17 cellular contexts compared by ENCODE assay signal in the genomic region with DNA sequence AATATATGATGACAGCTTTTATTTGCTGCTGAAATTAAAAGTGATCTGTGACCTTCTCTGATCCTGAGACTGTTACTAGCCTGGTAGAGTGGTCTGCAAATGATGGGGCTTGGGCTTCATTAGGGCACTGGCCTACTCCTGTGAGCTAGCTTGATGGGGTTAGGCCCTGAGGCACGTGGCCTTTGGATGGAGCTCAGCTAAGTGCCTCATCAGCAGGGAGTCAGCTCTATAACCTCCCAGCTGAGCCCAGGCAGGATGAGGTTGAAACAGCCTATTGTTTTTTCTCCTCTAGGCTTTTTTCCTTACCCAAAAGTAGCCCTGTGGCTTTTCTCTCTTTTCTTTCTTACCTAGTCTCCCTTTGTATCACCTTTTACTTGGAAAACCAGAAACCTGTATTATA.
DNase-seq lines count a peak whose midpoint lies in the region; ATAC-seq, FAIRE-seq and TF ChIP-seq lines count a peak whose summit lies in the region.
"Had no signal": no experiment of that assay in that cellular context is flagged by ENCODE, and none has a peak within 500 bp of the region (broad histone marks: within the 10 kb centered on the region; RNA-seq: fewer than 3 reads in every experiment).

No MANE protein-coding gene starts in this region.

- H3K4me1 ChIP-seq in GM23338 (ENCODE audit: insufficient read depth), result no peaks in the 10 kb centered on the region
- peaks cover 87% of the 10 kb centered on the region for H3K4me1 ChIP-seq in OCI-LY1 (ENCODE audit: insufficient read depth, low read length, severe bottlenecking)
- H3K4me1 ChIP-seq in astrocyte (ENCODE audit: insufficient read depth, low read length), result peaks cover 2% of the 10 kb centered on the region
- H3K4me1 ChIP-seq in neutrophil (ENCODE audit: control insufficient read depth in 1 of 2, insufficient read depth in 1 of 2, low read depth in 1 of 2, low read length in 1 of 2), result peaks cover 40 to 48% of the 10 kb centered on the region in 2 experiments
- H3K4me1 ChIP-seq: A549, BE2C had no signal

- H3K4me2 ChIP-seq in GM23338, result no peak overlapping the region
- peak overlapping the region; percentile 37; the same call in 1 of the 2 replicates for H3K4me2 ChIP-seq in OCI-LY1 (ENCODE audit: low read length)
- H3K4me2 ChIP-seq in astrocyte (ENCODE audit: low read length), result no peak overlapping the region
- H3K4me2 ChIP-seq: A549 had no signal

- no peaks in the 10 kb centered on the region for H3K9me3 ChIP-seq in OCI-LY1 (ENCODE audit: low read length)
- H3K9me3 ChIP-seq in astrocyte (ENCODE audit: insufficient read depth, low read depth, low read length), result no peaks in the 10 kb centered on the region
- H3K9me3 ChIP-seq in neutrophil, result no peaks in the 10 kb centered on the region
- H3K9me3 ChIP-seq: A549, BE2C had no signal

- H4K20me1 ChIP-seq in GM23338 (replicated peaks; ENCODE audit: insufficient read depth) (no peaks in the 10 kb centered on the region), OCI-LY1 (ENCODE audit: insufficient read depth, low read length) (no peaks in the 10 kb centered on the region), astrocyte (ENCODE audit: insufficient read depth, low read length) (no peaks in the 10 kb centered on the region)

- no peaks in the 10 kb centered on the region for H3K36me3 ChIP-seq in GM23338 (ENCODE audit: insufficient read depth)
- H3K36me3 ChIP-seq in OCI-LY1 (ENCODE audit: insufficient read depth, low read length), result no peaks in the 10 kb centered on the region
- H3K36me3 ChIP-seq in astrocyte (ENCODE audit: insufficient read depth, low read length), result no peaks in the 10 kb centered on the region
- H3K36me3 ChIP-seq in neutrophil, result no peaks in the 10 kb centered on the region
- H3K36me3 ChIP-seq: BE2C had no signal

- H3K27ac ChIP-seq in GM23338 (ENCODE audit: low read depth) (no peak overlapping the region), OCI-LY1 (ENCODE audit: low read depth, low read length, poor library complexity, severe bottlenecking) (peak overlapping the region; percentile 83), astrocyte (ENCODE audit: low read depth, low read length) (no peak overlapping the region), neutrophil (peak overlapping the region; percentile 70)
- H3K27ac ChIP-seq: A549 had no signal

- H3K4me3 Mint-ChIP-seq in GM23338, result no peak overlapping the region
- H3K4me3 Mint-ChIP-seq in astrocyte (ENCODE audit: unreplicated experiment), result no peak overlapping the region
- H3K4me3 Mint-ChIP-seq: CD4-positive, CD25-positive, alpha-beta regulatory T cell had no signal

- H3K4me1 Mint-ChIP-seq in GM23338 (peaks cover 8% of the 10 kb centered on the region; the same call in 2 of the 3 replicates), astrocyte (ENCODE audit: low read depth, unreplicated experiment) (peaks cover 17% of the 10 kb centered on the region)
- H3K4me1 Mint-ChIP-seq: CD4-positive, CD25-positive, alpha-beta regulatory T cell had no signal

- H3K79me2 ChIP-seq in GM23338 (replicated peaks; ENCODE audit: insufficient read depth), result no peaks in the 10 kb centered on the region
- peaks cover 7% of the 10 kb centered on the region; the same call in 1 of the 2 replicates for H3K79me2 ChIP-seq in OCI-LY1 (ENCODE audit: insufficient read depth, low read length)
- no peaks in the 10 kb centered on the region for H3K79me2 ChIP-seq in astrocyte (ENCODE audit: insufficient read depth, low read length)

- FAIRE-seq in astrocyte (lab: Jason Lieb, UNC), result peak; percentile 83
- FAIRE-seq: GM12878, GM18507, H54 had no signal

- H3K27ac Mint-ChIP-seq in GM23338, result no peak overlapping the region
- no peak overlapping the region for H3K27ac Mint-ChIP-seq in astrocyte (ENCODE audit: unreplicated experiment)

- H3K9ac ChIP-seq in OCI-LY1 (ENCODE audit: low read length), result no peak overlapping the region; the same call in 1 of the 2 replicates
- no peak overlapping the region for H3K9ac ChIP-seq in astrocyte (ENCODE audit: low read length)

- H3F3A ChIP-seq in GM23338 (replicated peaks; ENCODE audit: low read depth), result no peaks in the 10 kb centered on the region
- no peaks in the 10 kb centered on the region for H3F3A ChIP-seq in OCI-LY1 (ENCODE audit: insufficient read depth, low read length)

- H3K27me3 ChIP-seq in GM23338 (ENCODE audit: insufficient read depth), result no peaks in the 10 kb centered on the region
- H3K27me3 ChIP-seq in OCI-LY1 (ENCODE audit: insufficient read depth, low read length), result no peaks in the 10 kb centered on the region
- no peaks in the 10 kb centered on the region for H3K27me3 ChIP-seq in astrocyte (ENCODE audit: insufficient read depth, low read length)
- H3K27me3 ChIP-seq in neutrophil, result no peaks in the 10 kb centered on the region
- H3K27me3 ChIP-seq: BE2C had no signal

- H2AFZ ChIP-seq in GM23338 (no peak overlapping the region), OCI-LY1 (ENCODE audit: low read length) (no peak overlapping the region), astrocyte (ENCODE audit: low read depth, low read length) (no peak overlapping the region)

- TF ChIP-seq CTCF in GM23338 (conservative IDR thresholded peaks at IDR 0.05; ENCODE audit: low read depth in 2 of 2) (no peak), OCI-LY1 (IDR thresholded peaks at IDR 0.05; ENCODE audit: low read length) (no peak), astrocyte (IDR thresholded peaks at IDR 0.05; ENCODE audit: insufficient read depth, low read depth, low read length) (no peak), neutrophil (IDR thresholded peaks at IDR 0.05) (no peak)

- DNase-seq in GM23338 (ENCODE audit: low spot score), result no peak
- no peak for DNase-seq in astrocyte (ENCODE audit: low read depth)
- DNase-seq in CD1c-positive myeloid dendritic cell (ENCODE audit: extremely low spot score), result no peak
- DNase-seq in NOMO-1 treated with dmso at 0.1 percent for 144 hours (lab: John Stamatoyannopoulos, UW; ENCODE audit: unreplicated experiment), result no peak
- DNase-seq: BE2C; CD4-positive, CD25-positive, alpha-beta regulatory T cell; DMS53; KBM-7 had no signal

- H3K36me3 Mint-ChIP-seq in GM23338 (ENCODE audit: low read depth) (no peaks in the 10 kb centered on the region), astrocyte (ENCODE audit: low read depth, unreplicated experiment) (no peaks in the 10 kb centered on the region)
- H3K36me3 Mint-ChIP-seq: CD4-positive, CD25-positive, alpha-beta regulatory T cell had no signal

- ATAC-seq in GM23338 (no peak), GM21528 (IDR thresholded peaks at IDR 0.05; ENCODE audit: low FRiP score, unreplicated experiment) (no peak), GM19467 (IDR thresholded peaks at IDR 0.05; ENCODE audit: unreplicated experiment) (no peak)
- ATAC-seq: A549, GM12878, HCT116 had no signal

- H3K9me3 Mint-ChIP-seq in GM23338, result no peaks in the 10 kb centered on the region
- no peaks in the 10 kb centered on the region for H3K9me3 Mint-ChIP-seq in astrocyte (ENCODE audit: unreplicated experiment)

- H3K9me2 ChIP-seq in GM23338 (ENCODE audit: insufficient read depth) (no peaks in the 10 kb centered on the region), OCI-LY1 (ENCODE audit: low read depth, low read length) (no peaks in the 10 kb centered on the region)

- H3K4me3 ChIP-seq in GM23338, result no peak overlapping the region
- no peak overlapping the region for H3K4me3 ChIP-seq in OCI-LY1 (ENCODE audit: low read depth, low read length, poor library complexity, severe bottlenecking)
- no peak overlapping the region for H3K4me3 ChIP-seq in astrocyte (ENCODE audit: insufficient read depth, low read depth, low read length)
- H3K4me3 ChIP-seq in neutrophil (ENCODE audit: low read depth in 1 of 2, low read length in 1 of 2), result no peak overlapping the region
- H3K4me3 ChIP-seq: A549, GM12878 had no signal

- H3K27me3 Mint-ChIP-seq in GM23338 (ENCODE audit: insufficient read depth, low read depth, poor library complexity), result no peaks in the 10 kb centered on the region
- H3K27me3 Mint-ChIP-seq in astrocyte (ENCODE audit: low read depth, unreplicated experiment), result no peaks in the 10 kb centered on the region
- H3K27me3 Mint-ChIP-seq: CD4-positive, CD25-positive, alpha-beta regulatory T cell had no signal

Comparison
In these comparisons a context has a peak if more than half of its experiments do, and no peak if none do; other contexts are left out.
1. H3K27ac ChIP-seq: peak in OCI-LY1 (single experiment) and neutrophil (single experiment); none in GM23338 (single experiment) and astrocyte (single experiment).